11 cellular contexts compared by ENCODE assay signal in genomic region chr16:31699601-31700000, GRCh38.
DNase-seq lines count a peak whose midpoint lies in the region; ATAC-seq lines count a peak whose summit lies in the region.
"Had no signal": no experiment of that assay in that cellular context is flagged by ENCODE, and none has a peak within 500 bp of the region (broad histone marks: within the 10 kb centered on the region; RNA-seq: fewer than 3 reads in every experiment).

No MANE protein-coding gene starts in this region.

- H3K27ac ChIP-seq in effector memory CD4-positive, alpha-beta T cell (ENCODE audit: insufficient read depth, low read length, poor library complexity, severe bottlenecking) = no peak overlapping the region
- H3K27ac ChIP-seq: PC-9, testis had no signal

- H3K27ac Mint-ChIP-seq in activated naive CD8-positive, alpha-beta T cell = no peak overlapping the region
- no peak overlapping the region for H3K27ac Mint-ChIP-seq in activated naive CD8-positive, alpha-beta T cell treated with anti-CD3 and anti-CD28 coated beads for 36 hours
- H3K27ac Mint-ChIP-seq in T-cell = peak overlapping the region in 1 of 2 donors; percentile 48
- no peak overlapping the region for H3K27ac Mint-ChIP-seq in naive B cell
- no peak overlapping the region for H3K27ac Mint-ChIP-seq in stimulated activated effector memory CD8-positive, alpha-beta T cell treated with anti-CD3 and anti-CD28 coated beads, Interleukin-12 subunit alpha, Interleukin-12 subunit beta, amount 100 ng/mL, for 72 hours

- H3K27me3 ChIP-seq in effector memory CD4-positive, alpha-beta T cell (replicated peaks; ENCODE audit: control insufficient read depth, insufficient read depth, low read length, poor library complexity, severe bottlenecking) = no peaks in the 10 kb centered on the region
- H3K27me3 ChIP-seq: testis had no signal

- H3K36me3 ChIP-seq in effector memory CD4-positive, alpha-beta T cell (ENCODE audit: control insufficient read depth, insufficient read depth, low read length) = peaks cover 18% of the 10 kb centered on the region

- no peak overlapping the region for H3K4me3 ChIP-seq in effector memory CD4-positive, alpha-beta T cell (ENCODE audit: insufficient read depth, low read depth, low read length, poor library complexity, severe bottlenecking)

- no peaks in the 10 kb centered on the region for H3K9me3 ChIP-seq in effector memory CD4-positive, alpha-beta T cell (ENCODE audit: control insufficient read depth, low read length)
- H3K9me3 ChIP-seq: lower lobe of right lung, testis had no signal

- H3K4me3 Mint-ChIP-seq in activated naive CD8-positive, alpha-beta T cell = peak overlapping the region; percentile 20
- no peak overlapping the region for H3K4me3 Mint-ChIP-seq in activated naive CD8-positive, alpha-beta T cell treated with anti-CD3 and anti-CD28 coated beads for 36 hours
- H3K4me3 Mint-ChIP-seq in T-cell (peak overlapping the region; percentile 25 to 89 (median 61)), naive B cell (peak overlapping the region in 5 of 8 donors; percentile 32 to 95 (median 72))
- H3K4me3 Mint-ChIP-seq in stimulated activated effector memory CD8-positive, alpha-beta T cell treated with anti-CD3 and anti-CD28 coated beads, Interleukin-12 subunit alpha, Interleukin-12 subunit beta, amount 100 ng/mL, for 72 hours = peak overlapping the region; percentile 81

- H3K4me1 Mint-ChIP-seq in activated naive CD8-positive, alpha-beta T cell (ENCODE audit: low read depth) = peaks cover 28% of the 10 kb centered on the region
- peaks cover 31% of the 10 kb centered on the region for H3K4me1 Mint-ChIP-seq in activated naive CD8-positive, alpha-beta T cell treated with anti-CD3 and anti-CD28 coated beads for 36 hours
- H3K4me1 Mint-ChIP-seq in T-cell = peaks cover 23 to 41% (median 31%) of the 10 kb centered on the region in 3 donors
- H3K4me1 Mint-ChIP-seq in naive B cell = peaks cover 20 to 25% (median 24%) of the 10 kb centered on the region in 3 donors
- H3K4me1 Mint-ChIP-seq in stimulated activated effector memory CD8-positive, alpha-beta T cell treated with anti-CD3 and anti-CD28 coated beads, Interleukin-12 subunit alpha, Interleukin-12 subunit beta, amount 100 ng/mL, for 72 hours = peaks cover 29% of the 10 kb centered on the region

- CTCF ChIA-PET in T-cell (lab: Charles Lee) = no interaction called here

- POLR2A ChIA-PET in T-cell (lab: Charles Lee) = interaction anchor here in 1 of 2 donors (1.5 kb wide), 1 partner anchor 13 kb away, joined by 7 read pairs; a partner anchor contains a TSS

- peaks cover 5% of the 10 kb centered on the region for H3K36me3 Mint-ChIP-seq in activated naive CD8-positive, alpha-beta T cell
- peaks cover 31% of the 10 kb centered on the region for H3K36me3 Mint-ChIP-seq in activated naive CD8-positive, alpha-beta T cell treated with anti-CD3 and anti-CD28 coated beads for 36 hours
- peaks cover 9% of the 10 kb centered on the region for H3K36me3 Mint-ChIP-seq in T-cell
- H3K36me3 Mint-ChIP-seq in naive B cell = peaks cover 0 to 12% of the 10 kb centered on the region in 2 donors
- peaks cover 40% of the 10 kb centered on the region for H3K36me3 Mint-ChIP-seq in stimulated activated effector memory CD8-positive, alpha-beta T cell treated with anti-CD3 and anti-CD28 coated beads, Interleukin-12 subunit alpha, Interleukin-12 subunit beta, amount 100 ng/mL, for 72 hours

- H3K4me1 ChIP-seq in effector memory CD4-positive, alpha-beta T cell (ENCODE audit: control insufficient read depth, insufficient read depth, low read length, poor library complexity, severe bottlenecking) = peaks cover 35% of the 10 kb centered on the region
- H3K4me1 ChIP-seq: testis had no signal

- no peak for DNase-seq in activated naive CD8-positive, alpha-beta T cell treated with anti-CD3 and anti-CD28 coated beads for 36 hours
- DNase-seq in T-cell = no peak
- DNase-seq in naive B cell = no peak
- DNase-seq in stimulated activated effector memory CD8-positive, alpha-beta T cell treated with anti-CD3 and anti-CD28 coated beads, Interleukin-12 subunit alpha, Interleukin-12 subunit beta, amount 100 ng/mL, for 72 hours (ENCODE audit: low spot score in 2 of 2) = peak in 1 of 2 donors; percentile 46
- no peak for DNase-seq in effector memory CD4-positive, alpha-beta T cell
- no peak for DNase-seq in effector CD8-positive, alpha-beta T cell (lab: John Stamatoyannopoulos, UW)
- no peak for DNase-seq in NCI-H146 (lab: John Stamatoyannopoulos, UW)

- H3K9me3 Mint-ChIP-seq in activated naive CD8-positive, alpha-beta T cell (ENCODE audit: low read depth) = no peaks in the 10 kb centered on the region
- H3K9me3 Mint-ChIP-seq in activated naive CD8-positive, alpha-beta T cell treated with anti-CD3 and anti-CD28 coated beads for 36 hours = peaks cover 3% of the 10 kb centered on the region
- H3K9me3 Mint-ChIP-seq in T-cell (no peaks in the 10 kb centered on the region), naive B cell (no peaks in the 10 kb centered on the region)
- no peaks in the 10 kb centered on the region for H3K9me3 Mint-ChIP-seq in stimulated activated effector memory CD8-positive, alpha-beta T cell treated with anti-CD3 and anti-CD28 coated beads, Interleukin-12 subunit alpha, Interleukin-12 subunit beta, amount 100 ng/mL, for 72 hours

- H3K27me3 Mint-ChIP-seq in activated naive CD8-positive, alpha-beta T cell = no peaks in the 10 kb centered on the region
- H3K27me3 Mint-ChIP-seq in activated naive CD8-positive, alpha-beta T cell treated with anti-CD3 and anti-CD28 coated beads for 36 hours = no peaks in the 10 kb centered on the region
- H3K27me3 Mint-ChIP-seq in T-cell = no peaks in the 10 kb centered on the region
- no peaks in the 10 kb centered on the region for H3K27me3 Mint-ChIP-seq in naive B cell

- ATAC-seq in T-cell (replicated peaks in 1 of 4) (no peak), naive B cell (ENCODE audit: low read depth in 2 of 2) (no peak)
- ATAC-seq in stimulated activated effector memory CD8-positive, alpha-beta T cell treated with anti-CD3 and anti-CD28 coated beads, Interleukin-12 subunit alpha, Interleukin-12 subunit beta, amount 100 ng/mL, for 72 hours = no peak
